ENCODE assay signal across 23 cellular contexts in the genomic region with DNA sequence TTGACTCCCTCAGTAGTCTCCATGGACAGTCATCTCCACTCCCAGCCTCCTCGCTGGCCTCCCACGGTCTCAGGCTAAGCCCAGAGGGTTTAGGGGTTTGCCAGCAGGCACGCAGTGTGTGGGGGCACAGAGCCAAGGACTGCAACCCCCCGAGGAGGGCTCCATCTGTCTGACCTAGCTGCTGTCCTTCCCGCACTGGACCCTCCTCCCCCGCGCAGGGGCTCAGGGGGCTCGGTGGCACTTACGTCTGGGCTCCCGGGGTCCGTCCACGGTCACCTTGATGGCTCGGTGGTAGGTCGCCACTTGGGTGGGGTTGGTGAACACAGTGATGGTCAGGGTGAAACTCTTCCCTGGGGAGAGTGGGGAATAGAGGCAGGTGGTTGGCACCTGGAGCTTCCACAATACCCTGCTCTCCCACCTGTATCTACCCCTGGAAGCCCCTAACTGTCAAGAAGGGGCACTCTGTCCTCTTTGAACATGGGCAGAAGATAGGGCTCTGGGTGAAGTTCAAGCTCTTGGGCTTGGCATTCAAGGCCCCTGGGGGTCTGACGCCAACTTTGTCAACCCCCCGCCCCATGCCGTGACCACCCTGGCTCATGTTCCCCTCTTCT. TPM values are rescaled to one million over a fixed set of nuclear protein-coding genes. Genes with fewer than 3 reads are reported as not detected.
DNase-seq lines count a peak whose midpoint lies in the region; ATAC-seq and TF ChIP-seq lines count a peak whose summit lies in the region.
"Had no signal": no experiment of that assay in that cellular context is flagged by ENCODE, and none has a peak within 500 bp of the region (broad histone marks: within the 10 kb centered on the region; RNA-seq: fewer than 3 reads in every experiment).

No MANE protein-coding gene starts in this region.

- BruUV-seq in PC-9 (replicated peaks; lab: Mats Ljungman, UMichigan): no TSS peak

- POLR2A ChIA-PET in activated CD4-positive, alpha-beta T cell treated with anti-CD3 and anti-CD28 coated beads for 36 hours (lab: Charles Lee): interaction anchor here (0.6 to 1.0 kb wide), 3 partner anchors 9 to 214 kb away, joined by 3 read pairs; no protein-coding TSS in a partner anchor
- POLR2A ChIA-PET in CD8-positive, alpha-beta memory T cell (lab: Charles Lee): interaction anchor here (0.7 to 1.4 kb wide), 2 partner anchors 8 to 10 kb away, joined by 3 to 9 read pairs; a partner anchor contains a TSS
- POLR2A ChIA-PET in PC-9 (lab: Charles Lee; ENCODE audit: unreplicated experiment): no interaction called here

- H4K20me1 ChIP-seq in PC-9 (ENCODE audit: insufficient read depth): no peaks in the 10 kb centered on the region

- DNase-seq in activated CD4-positive, alpha-beta T cell treated with anti-CD3 and anti-CD28 coated beads for 36 hours: no peak
- no peak for DNase-seq in activated CD4-positive, alpha-beta T cell treated with anti-CD3 and anti-CD28 coated beads for 4 hours
- no peak for DNase-seq in CD8-positive, alpha-beta memory T cell
- no peak for DNase-seq in activated T-helper 1 cell treated with anti-CD3 and anti-CD28 coated beads, Interleukin-12 subunit alpha, Interleukin-12 subunit beta, Interleukin-2, Interleukin-4 antibody, amounts not matched to agents 30 ng/mL and 10 ng/mL and 1 ng/mL, durations not matched to agents 14 hours and 24 hours and 36 hours (ENCODE audit: low spot score)
- no peak for DNase-seq in memory B cell (ENCODE audit: low spot score in 2 of 2)
- DNase-seq in psoas muscle: no peak
- DNase-seq in PC-9: no peak
- DNase-seq: activated effector memory CD4-positive, alpha-beta T cell treated with anti-CD3 and anti-CD28 coated beads, Interleukin-2, amount 50 U/mL, for 16 hours; anterior cingulate cortex; DMS53; GOT3; islet precursor cell; left ventricle myocardium superior; midbrain; NCI-H1436 treated with DMSO at 0.1 percent for 48 hours; sigmoid colon had no signal

- peaks cover 59% of the 10 kb centered on the region for H3K36me3 ChIP-seq in CD8-positive, alpha-beta memory T cell (ENCODE audit: insufficient read depth, low read length)
- H3K36me3 ChIP-seq in psoas muscle (ENCODE audit: insufficient read depth in 1 of 2, low read depth in 1 of 2) (no peaks in the 10 kb centered on the region), PC-9 (ENCODE audit: low read depth) (no peaks in the 10 kb centered on the region)
- H3K36me3 ChIP-seq: cardiac muscle cell, sigmoid colon had no signal

- no peaks in the 10 kb centered on the region for H3K9me3 Mint-ChIP-seq in activated CD4-positive, alpha-beta T cell treated with anti-CD3 and anti-CD28 coated beads for 36 hours (ENCODE audit: low read depth)
- no peaks in the 10 kb centered on the region for H3K9me3 Mint-ChIP-seq in CD8-positive, alpha-beta memory T cell
- H3K9me3 Mint-ChIP-seq in activated T-helper 1 cell treated with anti-CD3 and anti-CD28 coated beads, Interleukin-12 subunit alpha, Interleukin-12 subunit beta, Interleukin-2, Interleukin-4 antibody, amounts not matched to agents 30 ng/mL and 10 ng/mL and 1 ng/mL, durations not matched to agents 14 hours and 24 hours and 36 hours: no peaks in the 10 kb centered on the region
- no peaks in the 10 kb centered on the region for H3K9me3 Mint-ChIP-seq in memory B cell
- H3K9me3 Mint-ChIP-seq: neural crest cell, WTC11 had no signal

- intact Hi-C loops in activated CD4-positive, alpha-beta T cell treated with anti-CD3 and anti-CD28 coated beads for 36 hours (cut with DNase I, micrococcal nuclease): no loop called here
- intact Hi-C loops in activated T-helper 1 cell treated with anti-CD3 and anti-CD28 coated beads, Interleukin-12 subunit alpha, Interleukin-12 subunit beta, Interleukin-2, Interleukin-4 antibody, amounts not matched to agents 30 ng/mL and 10 ng/mL and 1 ng/mL, durations not matched to agents 14 hours and 24 hours and 36 hours (cut with micrococcal nuclease): no loop called here
- intact Hi-C loops in psoas muscle (cut with DNase I): no loop called here
- intact Hi-C loops in PC-9 (cut with micrococcal nuclease; ENCODE audit: unreplicated experiment): no loop called here

- 80 to 84% (median 83%) methylated on average over 17 of the region's 17 CpGs for WGBS in psoas muscle, 3 donors

- no peaks in the 10 kb centered on the region for H3K27me3 Mint-ChIP-seq in activated CD4-positive, alpha-beta T cell treated with anti-CD3 and anti-CD28 coated beads for 36 hours
- peaks cover 0 to 4% of the 10 kb centered on the region in 2 donors for H3K27me3 Mint-ChIP-seq in CD8-positive, alpha-beta memory T cell
- no peaks in the 10 kb centered on the region for H3K27me3 Mint-ChIP-seq in activated T-helper 1 cell treated with anti-CD3 and anti-CD28 coated beads, Interleukin-12 subunit alpha, Interleukin-12 subunit beta, Interleukin-2, Interleukin-4 antibody, amounts not matched to agents 30 ng/mL and 10 ng/mL and 1 ng/mL, durations not matched to agents 14 hours and 24 hours and 36 hours (ENCODE audit: insufficient read depth)
- H3K27me3 Mint-ChIP-seq in memory B cell: no peaks in the 10 kb centered on the region

- peaks cover 67% of the 10 kb centered on the region for H3K4me1 Mint-ChIP-seq in activated CD4-positive, alpha-beta T cell treated with anti-CD3 and anti-CD28 coated beads for 36 hours
- H3K4me1 Mint-ChIP-seq in CD8-positive, alpha-beta memory T cell: peaks cover 85 to 99% (median 92%) of the 10 kb centered on the region in 3 donors
- H3K4me1 Mint-ChIP-seq in activated T-helper 1 cell treated with anti-CD3 and anti-CD28 coated beads, Interleukin-12 subunit alpha, Interleukin-12 subunit beta, Interleukin-2, Interleukin-4 antibody, amounts not matched to agents 30 ng/mL and 10 ng/mL and 1 ng/mL, durations not matched to agents 14 hours and 24 hours and 36 hours (ENCODE audit: low read depth): peaks cover 47% of the 10 kb centered on the region
- peaks cover 33% of the 10 kb centered on the region for H3K4me1 Mint-ChIP-seq in memory B cell

- H3K9me3 ChIP-seq in CD8-positive, alpha-beta memory T cell (ENCODE audit: low read length): no peaks in the 10 kb centered on the region
- H3K9me3 ChIP-seq in psoas muscle: no peaks in the 10 kb centered on the region
- no peaks in the 10 kb centered on the region for H3K9me3 ChIP-seq in PC-9 (ENCODE audit: insufficient read depth, low read depth)
- H3K9me3 ChIP-seq: sigmoid colon had no signal

- H3F3A ChIP-seq in PC-9 (ENCODE audit: insufficient read depth, low read depth): no peaks in the 10 kb centered on the region

- ATAC-seq in activated CD4-positive, alpha-beta T cell treated with anti-CD3 and anti-CD28 coated beads for 36 hours: no peak
- ATAC-seq in memory B cell (ENCODE audit: low read depth): no peak
- ATAC-seq in esophagus mucosa: no peak
- ATAC-seq in psoas muscle: no peak
- ATAC-seq: left ventricle myocardium superior, Right ventricle myocardium inferior, WTC11 had no signal

- peak overlapping the region; percentile 97 for H3K27ac Mint-ChIP-seq in activated CD4-positive, alpha-beta T cell treated with anti-CD3 and anti-CD28 coated beads for 36 hours
- peak overlapping the region; percentile 74 to 100 (median 100) for H3K27ac Mint-ChIP-seq in CD8-positive, alpha-beta memory T cell
- H3K27ac Mint-ChIP-seq in activated T-helper 1 cell treated with anti-CD3 and anti-CD28 coated beads, Interleukin-12 subunit alpha, Interleukin-12 subunit beta, Interleukin-2, Interleukin-4 antibody, amounts not matched to agents 30 ng/mL and 10 ng/mL and 1 ng/mL, durations not matched to agents 14 hours and 24 hours and 36 hours: peak overlapping the region; percentile 72
- H3K27ac Mint-ChIP-seq in memory B cell: peak overlapping the region; percentile 35
- H3K27ac Mint-ChIP-seq: WTC11 had no signal

- H3K9me2 ChIP-seq in PC-9 (ENCODE audit: insufficient read depth): no peaks in the 10 kb centered on the region

- peaks cover 83% of the 10 kb centered on the region for H3K36me3 Mint-ChIP-seq in activated CD4-positive, alpha-beta T cell treated with anti-CD3 and anti-CD28 coated beads for 36 hours (ENCODE audit: low read depth)
- H3K36me3 Mint-ChIP-seq in CD8-positive, alpha-beta memory T cell: peaks cover 23 to 94% (median 29%) of the 10 kb centered on the region in 3 donors
- peaks cover 58% of the 10 kb centered on the region for H3K36me3 Mint-ChIP-seq in activated T-helper 1 cell treated with anti-CD3 and anti-CD28 coated beads, Interleukin-12 subunit alpha, Interleukin-12 subunit beta, Interleukin-2, Interleukin-4 antibody, amounts not matched to agents 30 ng/mL and 10 ng/mL and 1 ng/mL, durations not matched to agents 14 hours and 24 hours and 36 hours (ENCODE audit: low read depth)
- peaks cover 25% of the 10 kb centered on the region for H3K36me3 Mint-ChIP-seq in memory B cell
- H3K36me3 Mint-ChIP-seq: WTC11 had no signal

- H3K4me2 ChIP-seq in PC-9: no peak overlapping the region

- H3K27ac ChIP-seq in CD8-positive, alpha-beta memory T cell (ENCODE audit: low read depth, low read length): no peak overlapping the region
- H3K27ac ChIP-seq in psoas muscle (no peak overlapping the region), PC-9 (no peak overlapping the region)
- H3K27ac ChIP-seq: 22Rv1, cardiac muscle cell, sigmoid colon had no signal

- H3K79me2 ChIP-seq in PC-9 (ENCODE audit: low read depth): no peaks in the 10 kb centered on the region

- peak overlapping the region; percentile 19 for H3K4me3 Mint-ChIP-seq in activated CD4-positive, alpha-beta T cell treated with anti-CD3 and anti-CD28 coated beads for 36 hours
- peak overlapping the region in 5 of 7 donors; percentile 14 to 57 (median 32) for H3K4me3 Mint-ChIP-seq in CD8-positive, alpha-beta memory T cell
- H3K4me3 Mint-ChIP-seq in activated T-helper 1 cell treated with anti-CD3 and anti-CD28 coated beads, Interleukin-12 subunit alpha, Interleukin-12 subunit beta, Interleukin-2, Interleukin-4 antibody, amounts not matched to agents 30 ng/mL and 10 ng/mL and 1 ng/mL, durations not matched to agents 14 hours and 24 hours and 36 hours: no peak overlapping the region
- H3K4me3 Mint-ChIP-seq in memory B cell: no peak overlapping the region
- H3K4me3 Mint-ChIP-seq: neural crest cell, WTC11 had no signal

- H3K4me3 ChIP-seq in CD8-positive, alpha-beta memory T cell (ENCODE audit: low read length): no peak overlapping the region
- no peak overlapping the region for H3K4me3 ChIP-seq in psoas muscle
- no peak overlapping the region for H3K4me3 ChIP-seq in PC-9
- H3K4me3 ChIP-seq: cardiac muscle cell, sigmoid colon had no signal

- no peak for TF ChIP-seq CTCF in psoas muscle (IDR thresholded peaks at IDR 0.05)
- no peak for TF ChIP-seq CTCF in PC-9 (conservative IDR thresholded peaks at IDR 0.05)

- H3K27me3 ChIP-seq in CD8-positive, alpha-beta memory T cell (ENCODE audit: insufficient read depth, low read length, poor library complexity, severe bottlenecking): no peaks in the 10 kb centered on the region
- peaks cover 0 to 4% (median 0%) of the 10 kb centered on the region in 3 donors for H3K27me3 ChIP-seq in psoas muscle (ENCODE audit: insufficient read depth in 3 of 3, low read length in 2 of 3)
- peaks cover 4% of the 10 kb centered on the region; the same call in 1 of the 2 replicates for H3K27me3 ChIP-seq in PC-9 (ENCODE audit: insufficient read depth, low read depth)
- H3K27me3 ChIP-seq: cardiac muscle cell had no signal

- peaks cover 98% of the 10 kb centered on the region for H3K4me1 ChIP-seq in CD8-positive, alpha-beta memory T cell (ENCODE audit: insufficient read depth, low read length)
- no peaks in the 10 kb centered on the region for H3K4me1 ChIP-seq in psoas muscle
- no peaks in the 10 kb centered on the region for H3K4me1 ChIP-seq in PC-9 (replicated peaks; ENCODE audit: insufficient read depth)

- H2AFZ ChIP-seq in PC-9: no peak overlapping the region

- CTCF ChIA-PET in activated CD4-positive, alpha-beta T cell treated with anti-CD3 and anti-CD28 coated beads for 36 hours (lab: Charles Lee): interaction anchor here (3.5 kb wide), 1 partner anchor 118 kb away, joined by 14 read pairs; no protein-coding TSS in a partner anchor
- CTCF ChIA-PET in CD8-positive, alpha-beta memory T cell (lab: Charles Lee): interaction anchor here (1.0 to 11.0 kb wide), 3 partner anchors 7 to 71 kb away, joined by 3 to 171 read pairs (median 5); a partner anchor contains a TSS
- CTCF ChIA-PET in PC-9 (lab: Charles Lee): no interaction called here

RNA-seq across cellular contexts. Expression of a gene that starts 11.0 kb away (rescaled TPM):
- 100 to 1,000 TPM; 156 to 167 TPM for total RNA-seq in activated CD4-positive, alpha-beta T cell treated with anti-CD3 and anti-CD28 coated beads for 36 hours
- total RNA-seq in CD8-positive, alpha-beta memory T cell: 100 to 1,000 TPM; 218 to 241 TPM
- 107 TPM for polyA plus RNA-seq in CD8-positive, alpha-beta memory T cell
- 133 and 140 TPM in 2 replicates for total RNA-seq in activated T-helper 1 cell treated with anti-CD3 and anti-CD28 coated beads, Interleukin-12 subunit alpha, Interleukin-12 subunit beta, Interleukin-2, Interleukin-4 antibody, amounts not matched to agents 30 ng/mL and 10 ng/mL and 1 ng/mL, durations not matched to agents 14 hours and 24 hours and 36 hours
- total RNA-seq in esophagus mucosa: 1.6 TPM
- total RNA-seq in psoas muscle: under 1 TPM; 0.28 to 0.59 (median 0.58) TPM
- under 1 TPM; 0.16 to 0.20 (median 0.18) TPM for polyA plus RNA-seq in psoas muscle
- not detected in 2 replicates for total RNA-seq in PC-9 (2021)
- total RNA-seq: cardiac muscle cell, NCI-H460 had no signal
- polyA plus RNA-seq: cardiac muscle cell had no signal

Comparison
In these comparisons a context has a peak if more than half of its experiments do, and no peak if none do; other contexts are left out.
1. H3K27ac Mint-ChIP-seq: peak in every context shown above with its lines; median percentile 100 in CD8-positive, alpha-beta memory T cell; 97 in activated CD4-positive, alpha-beta T cell treated with anti-CD3 and anti-CD28 coated beads for 36 hours; 72 in activated T-helper 1 cell treated with anti-CD3 and anti-CD28 coated beads, Interleukin-12 subunit alpha, Interleukin-12 subunit beta, Interleukin-2, Interleukin-4 antibody, amounts not matched to agents 30 ng/mL and 10 ng/mL and 1 ng/mL, durations not matched to agents 14 hours and 24 hours and 36 hours; 35 in memory B cell.
2. H3K4me3 Mint-ChIP-seq: peak in activated CD4-positive, alpha-beta T cell treated with anti-CD3 and anti-CD28 coated beads for 36 hours (single experiment) and CD8-positive, alpha-beta memory T cell (5 of 7); none in activated T-helper 1 cell treated with anti-CD3 and anti-CD28 coated beads, Interleukin-12 subunit alpha, Interleukin-12 subunit beta, Interleukin-2, Interleukin-4 antibody, amounts not matched to agents 30 ng/mL and 10 ng/mL and 1 ng/mL, durations not matched to agents 14 hours and 24 hours and 36 hours (single experiment) and memory B cell (single experiment).
3. RNA of a gene that starts 11.0 kb away (total RNA-seq): 218 to 241 TPM in CD8-positive, alpha-beta memory T cell, 156 to 167 TPM in activated CD4-positive, alpha-beta T cell treated with anti-CD3 and anti-CD28 coated beads for 36 hours and 133 to 140 TPM in activated T-helper 1 cell treated with anti-CD3 and anti-CD28 coated beads, Interleukin-12 subunit alpha, Interleukin-12 subunit beta, Interleukin-2, Interleukin-4 antibody, amounts not matched to agents 30 ng/mL and 10 ng/mL and 1 ng/mL, durations not matched to agents 14 hours and 24 hours and 36 hours; 1.6 TPM in esophagus mucosa (single experiment), 0.28 to 0.59 TPM in psoas muscle and not detected in PC-9; every median in the first group is over 10 times any median in the second.